8 cellular contexts compared by ENCODE assay signal in genomic region chr16:56643080-56643778, GRCh38. TPM values are rescaled to one million over a fixed set of nuclear protein-coding genes. Genes with fewer than 3 reads are reported as not detected.
DNase-seq lines count a peak whose midpoint lies in the region; ATAC-seq, FAIRE-seq and TF ChIP-seq lines count a peak whose summit lies in the region.

No MANE protein-coding gene starts in this region.

- no peaks in the 10 kb centered on the region for H3K36me3 Mint-ChIP-seq in activated naive CD8-positive, alpha-beta T cell treated with anti-CD3 and anti-CD28 coated beads for 36 hours

- H3K4me1 ChIP-seq in spleen: peaks cover 9 to 28% (median 21%) of the 10 kb centered on the region in 6 donors

- ATAC-seq in GM21786 (IDR thresholded peaks at IDR 0.05; ENCODE audit: unreplicated experiment) (peak; percentile 76), HG02852 (IDR thresholded peaks at IDR 0.05; ENCODE audit: unreplicated experiment) (no peak)

- intact Hi-C loops in spleen (cut with DNase I; ENCODE audit: low total_unique reads): no loop called here

- H3K27me3 ChIP-seq in spleen (replicated peaks in 1 of 7) (peaks cover 0 to 87% (median 28%) of the 10 kb centered on the region in 7 donors), WERI-Rb-1 (ENCODE audit: insufficient read depth, low read depth, severe bottlenecking) (no peaks in the 10 kb centered on the region)

- DNase-seq in AG10803 (ENCODE audit: low read depth): peak; percentile 38
- peak; percentile 6 for DNase-seq in RCC 7860 (ENCODE audit: low spot score)
- DNase-seq in activated naive CD8-positive, alpha-beta T cell treated with anti-CD3 and anti-CD28 coated beads for 36 hours: peak; percentile 87
- peak; percentile 92 for DNase-seq in spleen
- DNase-seq in WERI-Rb-1: no peak

- no peak for TF ChIP-seq POLR2A in spleen (IDR thresholded peaks at IDR 0.05)

- no peaks in the 10 kb centered on the region for H3K9me3 ChIP-seq in spleen
- no peaks in the 10 kb centered on the region for H3K9me3 ChIP-seq in WERI-Rb-1 (ENCODE audit: severe bottlenecking)

- peaks cover 17% of the 10 kb centered on the region for H3K4me1 Mint-ChIP-seq in activated naive CD8-positive, alpha-beta T cell treated with anti-CD3 and anti-CD28 coated beads for 36 hours

- WGBS in spleen, 5 donors: 6 to 10% (median 9%) methylated on average over 23 to 42 of the region's 42 CpGs

- H3K4me3 ChIP-seq in AG10803 (ENCODE audit: low read length) (peak overlapping the region; percentile 46), iPS-11a (ENCODE audit: low read depth, low read length) (peak overlapping the region; percentile 31), spleen (peak overlapping the region; percentile 1 to 63 (median 26)), WERI-Rb-1 (ENCODE audit: low read depth, low read length) (no peak overlapping the region)

- peaks cover 42% of the 10 kb centered on the region for H3K27me3 Mint-ChIP-seq in activated naive CD8-positive, alpha-beta T cell treated with anti-CD3 and anti-CD28 coated beads for 36 hours

- no peaks in the 10 kb centered on the region for H3K9me3 Mint-ChIP-seq in activated naive CD8-positive, alpha-beta T cell treated with anti-CD3 and anti-CD28 coated beads for 36 hours

- H3K36me3 ChIP-seq in spleen (no peaks in the 10 kb centered on the region), WERI-Rb-1 (no peaks in the 10 kb centered on the region)

- no peak overlapping the region for H3K27ac Mint-ChIP-seq in activated naive CD8-positive, alpha-beta T cell treated with anti-CD3 and anti-CD28 coated beads for 36 hours

- H3K4me3 Mint-ChIP-seq in activated naive CD8-positive, alpha-beta T cell treated with anti-CD3 and anti-CD28 coated beads for 36 hours: peak overlapping the region; percentile 70

- no peak for FAIRE-seq in RCC 7860 (lab: Jason Lieb, UNC)

- peak overlapping the region in 2 of 8 donors; percentile 6 to 48 for H3K27ac ChIP-seq in spleen
- H3K27ac ChIP-seq in WERI-Rb-1: no peak overlapping the region

- TF ChIP-seq CTCF in AG10803 (conservative IDR thresholded peaks at IDR 0.05; ENCODE audit: low read length) (peak; percentile 31), spleen (IDR thresholded peaks at IDR 0.05 in 8 of 11, conservative IDR thresholded peaks at IDR 0.05 in 3 of 11) (peak in 10 of 11 experiments; percentile 20 to 54 (median 24)), WERI-Rb-1 (IDR thresholded peaks at IDR 0.05; ENCODE audit: low read depth, low read length) (no peak)

RNA-seq across cellular contexts. Expression of gene MT1A, which starts 4.8 kb away (rescaled TPM):
- total RNA-seq in activated naive CD8-positive, alpha-beta T cell treated with anti-CD3 and anti-CD28 coated beads for 36 hours: not detected
- total RNA-seq in spleen: 10 to 100 TPM in 1 of 7 donors, 1 to 10 TPM in 2, not detected in 4; 1.5 to 27.3 (median 1.5) TPM
- 10 to 100 TPM in 1 of 3 donors, 1 to 10 TPM in 2; 1.1 to 14.2 (median 8.5) TPM for polyA plus RNA-seq in spleen

RNA-seq across cellular contexts. Expression of gene MT1B, which starts 8.5 kb away (rescaled TPM):
- not detected for total RNA-seq in activated naive CD8-positive, alpha-beta T cell treated with anti-CD3 and anti-CD28 coated beads for 36 hours
- not detected for total RNA-seq in spleen
- not detected for polyA plus RNA-seq in spleen

RNA-seq across cellular contexts. Expression of gene MT1M, which starts 10.8 kb away (rescaled TPM):
- not detected for total RNA-seq in activated naive CD8-positive, alpha-beta T cell treated with anti-CD3 and anti-CD28 coated beads for 36 hours
- 1 to 10 TPM in 6 of 7 donors, under 1 TPM in 1; 0.44 to 6.1 (median 3.5) TPM for total RNA-seq in spleen
- polyA plus RNA-seq in spleen: 10 to 100 TPM in 1 of 3 donors, 1 to 10 TPM in 1, under 1 TPM in 1; 0.93 to 11.8 (median 7.6) TPM

RNA-seq across cellular contexts. Expression of gene MT1F, which starts 14.5 kb away (rescaled TPM):
- 10 to 100 TPM; 13.1 to 13.2 TPM for total RNA-seq in activated naive CD8-positive, alpha-beta T cell treated with anti-CD3 and anti-CD28 coated beads for 36 hours
- 10 to 100 TPM in 6 of 7 donors, 1 to 10 TPM in 1; 6.4 to 21.0 (median 13.6) TPM for total RNA-seq in spleen
- polyA plus RNA-seq in spleen: 10 to 100 TPM; 16.6 to 20.1 (median 19.4) TPM

RNA-seq across cellular contexts. Expression of gene MT1E, which starts 17.6 kb away (rescaled TPM):
- 10 to 100 TPM; 67.1 to 68.9 TPM for total RNA-seq in activated naive CD8-positive, alpha-beta T cell treated with anti-CD3 and anti-CD28 coated beads for 36 hours
- 10 to 100 TPM in 6 of 7 donors, 1 to 10 TPM in 1; 2.5 to 49.6 (median 19.7) TPM for total RNA-seq in spleen
- polyA plus RNA-seq in spleen: 10 to 100 TPM; 21.0 to 34.0 (median 33.0) TPM
